1 cellular context compared by ENCODE assay signal in genomic region chr1:196438324-196438723, GRCh38.
TF ChIP-seq lines count a peak whose summit lies in the region.

No MANE protein-coding gene starts in this region.

TF ChIP-seq in HepG2, 621 proteins besides CTCF, POLR2A, EP300 and RAD21 (continued from another document):
- TF ChIP-seq ELF1 (CRISPR knock-in tag; IDR thresholded peaks at IDR 0.05) (no peak), ZNF839 (CRISPR knock-in tag; IDR thresholded peaks at IDR 0.05; ENCODE audit: borderline replicate concordance) (no peak), PAXIP1 (CRISPR knock-in tag; conservative IDR thresholded peaks at IDR 0.05) (peak; percentile 91), GFI1 (CRISPR knock-in tag; IDR thresholded peaks at IDR 0.05; ENCODE audit: borderline replicate concordance) (peak; percentile 92), HDAC2 (CRISPR knock-in tag; IDR thresholded peaks at IDR 0.05) (peak; percentile 85), ZNF12 (CRISPR knock-in tag; IDR thresholded peaks at IDR 0.05) (peak; percentile 65; the same call in 1 of the 2 replicates), YEATS2 (CRISPR knock-in tag; IDR thresholded peaks at IDR 0.05; ENCODE audit: borderline replicate concordance) (peak; percentile 26; the same call in 1 of the 2 replicates), MBD4 (IDR thresholded peaks at IDR 0.05; ENCODE audit: borderline replicate concordance, low read length) (no peak; the same call in 1 of the 2 replicates), NFE2L1 (CRISPR knock-in tag; IDR thresholded peaks at IDR 0.05; ENCODE audit: borderline replicate concordance) (no peak)
- TF ChIP-seq, protein P1, sequence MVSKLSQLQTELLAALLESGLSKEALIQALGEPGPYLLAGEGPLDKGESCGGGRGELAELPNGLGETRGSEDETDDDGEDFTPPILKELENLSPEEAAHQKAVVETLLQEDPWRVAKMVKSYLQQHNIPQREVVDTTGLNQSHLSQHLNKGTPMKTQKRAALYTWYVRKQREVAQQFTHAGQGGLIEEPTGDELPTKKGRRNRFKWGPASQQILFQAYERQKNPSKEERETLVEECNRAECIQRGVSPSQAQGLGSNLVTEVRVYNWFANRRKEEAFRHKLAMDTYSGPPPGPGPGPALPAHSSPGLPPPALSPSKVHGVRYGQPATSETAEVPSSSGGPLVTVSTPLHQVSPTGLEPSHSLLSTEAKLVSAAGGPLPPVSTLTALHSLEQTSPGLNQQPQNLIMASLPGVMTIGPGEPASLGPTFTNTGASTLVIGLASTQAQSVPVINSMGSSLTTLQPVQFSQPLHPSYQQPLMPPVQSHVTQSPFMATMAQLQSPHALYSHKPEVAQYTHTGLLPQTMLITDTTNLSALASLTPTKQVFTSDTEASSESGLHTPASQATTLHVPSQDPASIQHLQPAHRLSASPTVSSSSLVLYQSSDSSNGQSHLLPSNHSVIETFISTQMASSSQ (IDR thresholded peaks at IDR 0.05; ENCODE audit: low read depth) = peak; percentile 91
- TF ChIP-seq, protein P1 (CRISPR knock-in tag; IDR thresholded peaks at IDR 0.05; ENCODE audit: borderline replicate concordance) = peak; percentile 97
